Comparison of ENCODE assay signal across 19 cellular contexts in genomic region chr1:4010811-4011605, GRCh38.
DNase-seq lines count a peak whose midpoint lies in the region; ATAC-seq and TF ChIP-seq lines count a peak whose summit lies in the region.
"Had no signal": no experiment of that assay in that cellular context is flagged by ENCODE, and none has a peak within 500 bp of the region (broad histone marks: within the 10 kb centered on the region; RNA-seq: fewer than 3 reads in every experiment).

No MANE protein-coding gene starts in this region.

- peaks cover 7% of the 10 kb centered on the region for H3K36me3 Mint-ChIP-seq in stimulated activated memory B cell treated with anti-CD40 and anti-IgM and Interleukin-4, amounts not matched to agents 10 μg/mL and 1 μg/mL and 100 μg/mL, for 72 hours
- H3K36me3 Mint-ChIP-seq in activated CD4-positive, alpha-beta memory T cell treated with anti-CD3 and anti-CD28 coated beads, Interleukin-2, amount 10 ng/mL, durations not matched to agents 7 days and 5 days (ENCODE audit: low read depth) = no peaks in the 10 kb centered on the region

- H4K20me1 ChIP-seq in DOHH2 (ENCODE audit: control insufficient read depth, insufficient read depth, low read depth, low read length) (no peaks in the 10 kb centered on the region), OCI-LY1 (ENCODE audit: insufficient read depth, low read length) (no peaks in the 10 kb centered on the region)

- peak; percentile 30 for DNase-seq in islet precursor cell
- no peak for DNase-seq in GM03348 (ENCODE audit: low spot score)
- no peak for DNase-seq in stimulated activated naive CD8-positive, alpha-beta T cell treated with anti-CD3 and anti-CD28 coated beads, Interleukin-15, amount 100 ng/mL, for 72 hours
- DNase-seq in activated CD4-positive, alpha-beta memory T cell treated with anti-CD3 and anti-CD28 coated beads, Interleukin-2, amount 10 ng/mL, durations not matched to agents 7 days and 5 days = no peak
- DNase-seq: DMS79, KG1, MV-4-11, NCI-H1694 treated with DMSO at 0.1 percent for 48 hours, NCI-H2107, NCI-H510A, NCI-H748 treated with DMSO at 0.1 percent for 48 hours, RPMI8226, SIG-M5 had no signal

- ATAC-seq in stimulated activated memory B cell treated with anti-CD40 and anti-IgM and Interleukin-4, amounts not matched to agents 10 μg/mL and 1 μg/mL and 100 μg/mL, for 72 hours = no peak
- no peak for ATAC-seq in stimulated activated naive CD8-positive, alpha-beta T cell treated with anti-CD3 and anti-CD28 coated beads, Interleukin-15, amount 100 ng/mL, for 72 hours
- ATAC-seq: HCT116, SK-N-SH treated with all-trans-retinoic acid at 6 μM for 48 hours had no signal

- H3K79me2 ChIP-seq in DOHH2 (ENCODE audit: control insufficient read depth, low read length) (no peaks in the 10 kb centered on the region; the same call in 1 of the 2 replicates), OCI-LY1 (ENCODE audit: insufficient read depth, low read length) (no peaks in the 10 kb centered on the region)

- peak overlapping the region; percentile 91 for H3K27ac ChIP-seq in DOHH2 (ENCODE audit: low read depth, low read length)
- peak overlapping the region; percentile 8 for H3K27ac ChIP-seq in OCI-LY1 (ENCODE audit: low read depth, low read length, poor library complexity, severe bottlenecking)

- H3F3A ChIP-seq in DOHH2 (ENCODE audit: control insufficient read depth, insufficient read depth) = peaks cover 42% of the 10 kb centered on the region
- H3F3A ChIP-seq in OCI-LY1 (ENCODE audit: insufficient read depth, low read length) = peaks cover 27% of the 10 kb centered on the region

- no peak overlapping the region for H2AFZ ChIP-seq in OCI-LY1 (ENCODE audit: low read length)

- no peaks in the 10 kb centered on the region for H3K27me3 Mint-ChIP-seq in stimulated activated memory B cell treated with anti-CD40 and anti-IgM and Interleukin-4, amounts not matched to agents 10 μg/mL and 1 μg/mL and 100 μg/mL, for 72 hours
- peaks cover 8% of the 10 kb centered on the region for H3K27me3 Mint-ChIP-seq in stimulated activated naive CD8-positive, alpha-beta T cell treated with anti-CD3 and anti-CD28 coated beads, Interleukin-15, amount 100 ng/mL, for 72 hours
- H3K27me3 Mint-ChIP-seq in activated CD4-positive, alpha-beta memory T cell treated with anti-CD3 and anti-CD28 coated beads, Interleukin-2, amount 10 ng/mL, durations not matched to agents 7 days and 5 days = no peaks in the 10 kb centered on the region

- H3K4me1 Mint-ChIP-seq in stimulated activated memory B cell treated with anti-CD40 and anti-IgM and Interleukin-4, amounts not matched to agents 10 μg/mL and 1 μg/mL and 100 μg/mL, for 72 hours = peaks cover 21% of the 10 kb centered on the region
- no peaks in the 10 kb centered on the region for H3K4me1 Mint-ChIP-seq in stimulated activated naive CD8-positive, alpha-beta T cell treated with anti-CD3 and anti-CD28 coated beads, Interleukin-15, amount 100 ng/mL, for 72 hours
- H3K4me1 Mint-ChIP-seq in activated CD4-positive, alpha-beta memory T cell treated with anti-CD3 and anti-CD28 coated beads, Interleukin-2, amount 10 ng/mL, durations not matched to agents 7 days and 5 days = no peaks in the 10 kb centered on the region
- H3K4me1 Mint-ChIP-seq: CD14-positive monocyte had no signal

- TF ChIP-seq CTCF in DOHH2 (IDR thresholded peaks at IDR 0.05; ENCODE audit: low read depth, low read length, poor library complexity, severe bottlenecking) (no peak), OCI-LY1 (IDR thresholded peaks at IDR 0.05; ENCODE audit: low read length) (no peak)

- H3K4me3 ChIP-seq in DOHH2 (ENCODE audit: low read length) (no peak overlapping the region), OCI-LY1 (ENCODE audit: low read depth, low read length, poor library complexity, severe bottlenecking) (no peak overlapping the region)

- peaks cover 10% of the 10 kb centered on the region for H3K9me3 Mint-ChIP-seq in stimulated activated memory B cell treated with anti-CD40 and anti-IgM and Interleukin-4, amounts not matched to agents 10 μg/mL and 1 μg/mL and 100 μg/mL, for 72 hours
- H3K9me3 Mint-ChIP-seq in stimulated activated naive CD8-positive, alpha-beta T cell treated with anti-CD3 and anti-CD28 coated beads, Interleukin-15, amount 100 ng/mL, for 72 hours = peaks cover 11 to 20% of the 10 kb centered on the region in 2 donors
- peaks cover 4% of the 10 kb centered on the region for H3K9me3 Mint-ChIP-seq in activated CD4-positive, alpha-beta memory T cell treated with anti-CD3 and anti-CD28 coated beads, Interleukin-2, amount 10 ng/mL, durations not matched to agents 7 days and 5 days

- peaks cover 89% of the 10 kb centered on the region for H3K4me1 ChIP-seq in DOHH2 (ENCODE audit: control insufficient read depth, low read length)
- H3K4me1 ChIP-seq in OCI-LY1 (ENCODE audit: insufficient read depth, low read length, severe bottlenecking) = peaks cover 52% of the 10 kb centered on the region

- H3K4me2 ChIP-seq in DOHH2 (ENCODE audit: low read length) = no peak overlapping the region
- H3K4me2 ChIP-seq in OCI-LY1 (ENCODE audit: low read length) = no peak overlapping the region

- H3K36me3 ChIP-seq in DOHH2 (ENCODE audit: control insufficient read depth, low read length) = peaks cover 32% of the 10 kb centered on the region
- H3K36me3 ChIP-seq in OCI-LY1 (ENCODE audit: insufficient read depth, low read length) = no peaks in the 10 kb centered on the region

- POLR2A ChIA-PET in activated CD4-positive, alpha-beta memory T cell treated with anti-CD3 and anti-CD28 coated beads, Interleukin-2, amount 10 ng/mL, durations not matched to agents 7 days and 5 days (lab: Charles Lee) = no interaction called here

- H3K9me3 ChIP-seq in DOHH2 (ENCODE audit: control insufficient read depth, insufficient read depth, low read length) (peaks cover 24% of the 10 kb centered on the region; the same call in 1 of the 2 replicates), OCI-LY1 (ENCODE audit: low read length) (no peaks in the 10 kb centered on the region; the same call in 1 of the 2 replicates)

- CTCF ChIA-PET in activated CD4-positive, alpha-beta memory T cell treated with anti-CD3 and anti-CD28 coated beads, Interleukin-2, amount 10 ng/mL, durations not matched to agents 7 days and 5 days (lab: Charles Lee) = no interaction called here

- H3K27me3 ChIP-seq in DOHH2 (ENCODE audit: control insufficient read depth, low read length) (no peaks in the 10 kb centered on the region), OCI-LY1 (ENCODE audit: insufficient read depth, low read length) (no peaks in the 10 kb centered on the region)

- H3K4me3 Mint-ChIP-seq in stimulated activated memory B cell treated with anti-CD40 and anti-IgM and Interleukin-4, amounts not matched to agents 10 μg/mL and 1 μg/mL and 100 μg/mL, for 72 hours = no peak overlapping the region
- H3K4me3 Mint-ChIP-seq in stimulated activated naive CD8-positive, alpha-beta T cell treated with anti-CD3 and anti-CD28 coated beads, Interleukin-15, amount 100 ng/mL, for 72 hours = no peak overlapping the region
- no peak overlapping the region for H3K4me3 Mint-ChIP-seq in activated CD4-positive, alpha-beta memory T cell treated with anti-CD3 and anti-CD28 coated beads, Interleukin-2, amount 10 ng/mL, durations not matched to agents 7 days and 5 days
- H3K4me3 Mint-ChIP-seq: CD14-positive monocyte had no signal

- no peak overlapping the region for H3K9ac ChIP-seq in OCI-LY1 (ENCODE audit: low read length)

- no peaks in the 10 kb centered on the region for H3K9me2 ChIP-seq in DOHH2 (replicated peaks; ENCODE audit: control insufficient read depth, low read length)
- H3K9me2 ChIP-seq in OCI-LY1 (ENCODE audit: low read depth, low read length) = no peaks in the 10 kb centered on the region

- H3K27ac Mint-ChIP-seq in stimulated activated memory B cell treated with anti-CD40 and anti-IgM and Interleukin-4, amounts not matched to agents 10 μg/mL and 1 μg/mL and 100 μg/mL, for 72 hours = peak overlapping the region; percentile 54
- no peak overlapping the region for H3K27ac Mint-ChIP-seq in stimulated activated naive CD8-positive, alpha-beta T cell treated with anti-CD3 and anti-CD28 coated beads, Interleukin-15, amount 100 ng/mL, for 72 hours
- H3K27ac Mint-ChIP-seq in activated CD4-positive, alpha-beta memory T cell treated with anti-CD3 and anti-CD28 coated beads, Interleukin-2, amount 10 ng/mL, durations not matched to agents 7 days and 5 days = no peak overlapping the region
- H3K27ac Mint-ChIP-seq: CD14-positive monocyte had no signal
